1 cellular context compared by ENCODE assay signal in genomic region chr19:35756373-35757230, GRCh38.
TF ChIP-seq lines count a peak whose summit lies in the region.

HSPB6 (minus strand) TSS chr19:35757029; CDS start chr19:35757008, 21 bp downstream.

TF ChIP-seq in H1, 55 proteins besides CTCF, POLR2A, EP300 and RAD21 (continued from another document):
- no peak for TF ChIP-seq ATF2 (IDR thresholded peaks at IDR 0.05; ENCODE audit: low read length)
- no peak for TF ChIP-seq NANOG (IDR thresholded peaks at IDR 0.05; ENCODE audit: insufficient read depth, low read depth, low read length, poor library complexity, severe bottlenecking)
- TF ChIP-seq SAP30 (IDR thresholded peaks at IDR 0.05; ENCODE audit: insufficient read depth, insufficient replicate concordance, low read length): no peak
- peak; percentile 67; the same call in 1 of the 2 replicates for TF ChIP-seq TBP (IDR thresholded peaks at IDR 0.05; ENCODE audit: low read depth, low read length)
- no peak for TF ChIP-seq HDAC2 (IDR thresholded peaks at IDR 0.05; ENCODE audit: borderline replicate concordance in 1 of 2, low read depth in 2 of 2, low read length in 2 of 2)
- 0 out of 4 replicates have a peak, but pooled peaks of 1 of the 2 experiments have one; percentile 31 for TF ChIP-seq SIN3A (conservative IDR thresholded peaks at IDR 0.05 in 1 of 2, IDR thresholded peaks at IDR 0.05 in 1 of 2; ENCODE audit: low read depth in 1 of 2, low read length in 2 of 2)
- no peak for TF ChIP-seq CBX8 (IDR thresholded peaks at IDR 0.05; ENCODE audit: borderline replicate concordance, low read depth, low read length)
- TF ChIP-seq BACH1 (IDR thresholded peaks at IDR 0.05; ENCODE audit: low read length): no peak
- TF ChIP-seq POLR2AphosphoS5 (IDR thresholded peaks at IDR 0.05; ENCODE audit: low read depth, low read length): no peak
- TF ChIP-seq RXRA (IDR thresholded peaks at IDR 0.05; ENCODE audit: insufficient read depth, low read depth, low read length): no peak
- no peak for TF ChIP-seq RNF2 (IDR thresholded peaks at IDR 0.05; ENCODE audit: borderline replicate concordance, low read depth, low read length, missing control alignments, poor library complexity, severe bottlenecking)
- no peak for TF ChIP-seq SP2 (IDR thresholded peaks at IDR 0.05; ENCODE audit: low read length)
- no peak for TF ChIP-seq TEAD4 (IDR thresholded peaks at IDR 0.05; ENCODE audit: low read depth, low read length)
- TF ChIP-seq KDM4A (IDR thresholded peaks at IDR 0.05; ENCODE audit: low read depth, low read length, severe bottlenecking): no peak
